Comparison of ENCODE assay signal across 9 cellular contexts in the genomic region with DNA sequence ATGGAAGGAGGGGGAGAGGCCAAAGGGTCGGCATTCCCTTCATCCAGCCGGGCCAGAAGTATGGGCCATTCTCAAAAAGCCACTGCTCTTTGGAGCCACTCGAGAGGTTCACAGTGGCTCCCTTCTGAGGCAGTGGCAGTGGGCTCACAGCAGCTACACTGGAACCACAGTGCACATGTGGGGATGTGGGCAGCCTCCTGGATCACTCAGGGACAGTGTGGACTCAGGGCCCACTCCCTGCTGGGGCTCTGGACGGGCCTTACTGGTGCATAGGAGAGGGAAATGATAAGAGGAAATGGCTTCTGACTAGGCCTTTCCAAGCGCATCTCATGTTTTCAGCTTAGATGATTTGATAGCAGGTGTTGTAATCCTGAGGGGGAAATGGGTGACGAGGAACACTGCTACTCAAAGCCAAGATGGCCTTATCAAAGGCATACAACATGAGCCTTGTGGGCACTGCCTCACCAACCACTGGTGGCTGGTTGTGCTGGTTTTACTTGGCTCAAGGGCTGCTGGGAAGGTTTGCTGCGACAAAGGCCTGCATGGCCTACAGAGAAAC. TPM values are rescaled to one million over a fixed set of nuclear protein-coding genes. Genes with fewer than 3 reads are reported as not detected.
A peak's percentile ranks its signal among the peaks of the same experiment; 100 is the strongest.
DNase-seq lines count a peak whose midpoint lies in the region; ATAC-seq, FAIRE-seq and TF ChIP-seq lines count a peak whose summit lies in the region.
"Had no signal": no experiment of that assay in that cellular context is flagged by ENCODE, and none has a peak within 500 bp of the region (broad histone marks: within the 10 kb centered on the region; RNA-seq: fewer than 3 reads in every experiment).

No MANE protein-coding gene starts in this region.

- CTCF ChIA-PET in RWPE1 (lab: Yijun Ruan, JAX), result interaction anchor here (0.6 to 0.7 kb wide), 2 partner anchors 23 to 88 kb away, joined by 3 to 5 read pairs; no protein-coding TSS in a partner anchor

- H3K27ac Mint-ChIP-seq in T-helper 2 cell treated with Interferon-gamma antibody and Interleukin-4, amounts not matched to agents 5 μg/mL and 100 μg/mL, for 36 hours, result peak overlapping the region; percentile 66
- H3K27ac Mint-ChIP-seq in glutamatergic neuron (ENCODE audit: unreplicated experiment), result peak overlapping the region; percentile 66

- peaks cover 16% of the 10 kb centered on the region for H3K4me1 Mint-ChIP-seq in T-helper 2 cell treated with Interferon-gamma antibody and Interleukin-4, amounts not matched to agents 5 μg/mL and 100 μg/mL, for 36 hours (ENCODE audit: low read depth)
- H3K4me1 Mint-ChIP-seq in glutamatergic neuron (ENCODE audit: low read depth, unreplicated experiment), result peaks cover 52% of the 10 kb centered on the region

- POLR2A ChIA-PET in RWPE1 (lab: Yijun Ruan, JAX; ENCODE audit: low non-redundant PET), result no interaction called here

- H3K4me1 ChIP-seq in stomach smooth muscle (ENCODE audit: control insufficient read depth, insufficient read depth, low read length), result peaks cover 41% of the 10 kb centered on the region

- H3K9me3 Mint-ChIP-seq in T-helper 2 cell treated with Interferon-gamma antibody and Interleukin-4, amounts not matched to agents 5 μg/mL and 100 μg/mL, for 36 hours, result no peaks in the 10 kb centered on the region
- peaks cover 28% of the 10 kb centered on the region for H3K9me3 Mint-ChIP-seq in glutamatergic neuron (ENCODE audit: unreplicated experiment)

- no peak for DNase-seq in T-helper 2 cell treated with Interferon-gamma antibody and Interleukin-4, amounts not matched to agents 5 μg/mL and 100 μg/mL, for 36 hours (ENCODE audit: low spot score)
- DNase-seq in T-helper 2 cell (no peak), RWPE1 (ENCODE audit: low spot score) (no peak), glutamatergic neuron (no peak), pons (ENCODE audit: low spot score) (no peak), RCC 7860 (ENCODE audit: low spot score) (no peak)

- no peaks in the 10 kb centered on the region for H3K9me3 ChIP-seq in stomach smooth muscle (ENCODE audit: control insufficient read depth in 2 of 2, low read length in 2 of 2)

- H3K36me3 Mint-ChIP-seq in T-helper 2 cell treated with Interferon-gamma antibody and Interleukin-4, amounts not matched to agents 5 μg/mL and 100 μg/mL, for 36 hours (ENCODE audit: low read depth), result peaks cover 25% of the 10 kb centered on the region
- H3K36me3 Mint-ChIP-seq in glutamatergic neuron (ENCODE audit: unreplicated experiment), result peaks cover 24% of the 10 kb centered on the region

- H3K27me3 ChIP-seq in stomach smooth muscle (ENCODE audit: control insufficient read depth in 1 of 2, insufficient read depth in 2 of 2, low read length in 2 of 2), result no peaks in the 10 kb centered on the region

- peaks cover 0 to 2% of the 10 kb centered on the region in 2 donors for H3K36me3 ChIP-seq in stomach smooth muscle (ENCODE audit: control insufficient read depth in 2 of 2, insufficient read depth in 2 of 2, low read length in 2 of 2)

- no peaks in the 10 kb centered on the region for H3K27me3 Mint-ChIP-seq in T-helper 2 cell treated with Interferon-gamma antibody and Interleukin-4, amounts not matched to agents 5 μg/mL and 100 μg/mL, for 36 hours (ENCODE audit: low read depth)
- peaks cover 23% of the 10 kb centered on the region for H3K27me3 Mint-ChIP-seq in glutamatergic neuron (ENCODE audit: unreplicated experiment)

- H3K27ac ChIP-seq in RWPE1 (peak overlapping the region; percentile 40), stomach smooth muscle (ENCODE audit: low read length) (peak overlapping the region; percentile 31)
- H3K27ac ChIP-seq: PC-9 had no signal

- H3K4me3 ChIP-seq in stomach smooth muscle (ENCODE audit: low read length in 2 of 2), result peak overlapping the region; percentile 77 to 80
- H3K4me3 ChIP-seq: PC-9 had no signal

- peak overlapping the region in 1 of 2 donors; percentile 62 for H3K9ac ChIP-seq in stomach smooth muscle (ENCODE audit: low read length in 2 of 2)

- ATAC-seq in GM18907 (IDR thresholded peaks at IDR 0.05; ENCODE audit: unreplicated experiment), result no peak

- TF ChIP-seq CTCF in RWPE1 (conservative IDR thresholded peaks at IDR 0.05; ENCODE audit: low read depth) (no peak), glutamatergic neuron (IDR thresholded peaks at IDR 0.05; ENCODE audit: partially characterized antibody, unreplicated experiment) (no peak)

- peak overlapping the region; percentile 39 for H3K4me3 Mint-ChIP-seq in T-helper 2 cell treated with Interferon-gamma antibody and Interleukin-4, amounts not matched to agents 5 μg/mL and 100 μg/mL, for 36 hours
- H3K4me3 Mint-ChIP-seq in glutamatergic neuron (ENCODE audit: unreplicated experiment), result no peak overlapping the region

- FAIRE-seq in RCC 7860 (lab: Jason Lieb, UNC), result no peak

RNA-seq across cellular contexts. Expression of gene PANK2, which starts 44.0 kb away (rescaled TPM):
- 60.3 TPM for total RNA-seq in glutamatergic neuron (ENCODE audit: unreplicated experiment)
